ENCODE assay signal across 1 cellular context in the genomic region with DNA sequence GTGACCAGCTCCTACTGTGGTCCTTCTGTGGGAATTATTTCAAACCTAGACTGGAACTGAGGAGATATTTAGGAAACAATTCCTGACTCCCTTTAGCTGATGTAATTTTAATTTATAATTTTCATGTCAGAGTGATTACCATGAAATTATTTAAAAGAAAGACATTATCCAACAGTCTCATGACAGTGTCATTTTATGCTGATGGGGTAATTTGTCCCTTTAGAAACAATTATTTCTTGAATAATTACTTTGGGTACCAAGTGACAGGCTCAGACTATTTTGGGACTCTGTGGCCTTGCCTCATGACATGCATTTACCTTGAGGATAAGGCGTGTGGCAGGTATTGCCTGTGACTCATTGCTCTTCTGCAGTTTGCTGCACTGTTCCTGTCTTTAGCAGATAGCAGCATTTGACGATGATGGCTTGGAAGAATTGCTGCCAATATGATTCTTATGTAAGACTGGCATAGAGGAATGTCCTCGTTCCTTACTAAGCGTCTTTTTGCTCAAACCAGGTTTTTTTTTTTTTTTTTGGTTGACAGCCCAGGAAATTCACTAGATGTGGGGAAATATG.
TF ChIP-seq lines count a peak whose summit lies in the region.

No MANE protein-coding gene starts in this region.

TF ChIP-seq in neural cell, 6 proteins besides CTCF, POLR2A, EP300 and RAD21 (continued from another document):
- TF ChIP-seq, protein P1, sequence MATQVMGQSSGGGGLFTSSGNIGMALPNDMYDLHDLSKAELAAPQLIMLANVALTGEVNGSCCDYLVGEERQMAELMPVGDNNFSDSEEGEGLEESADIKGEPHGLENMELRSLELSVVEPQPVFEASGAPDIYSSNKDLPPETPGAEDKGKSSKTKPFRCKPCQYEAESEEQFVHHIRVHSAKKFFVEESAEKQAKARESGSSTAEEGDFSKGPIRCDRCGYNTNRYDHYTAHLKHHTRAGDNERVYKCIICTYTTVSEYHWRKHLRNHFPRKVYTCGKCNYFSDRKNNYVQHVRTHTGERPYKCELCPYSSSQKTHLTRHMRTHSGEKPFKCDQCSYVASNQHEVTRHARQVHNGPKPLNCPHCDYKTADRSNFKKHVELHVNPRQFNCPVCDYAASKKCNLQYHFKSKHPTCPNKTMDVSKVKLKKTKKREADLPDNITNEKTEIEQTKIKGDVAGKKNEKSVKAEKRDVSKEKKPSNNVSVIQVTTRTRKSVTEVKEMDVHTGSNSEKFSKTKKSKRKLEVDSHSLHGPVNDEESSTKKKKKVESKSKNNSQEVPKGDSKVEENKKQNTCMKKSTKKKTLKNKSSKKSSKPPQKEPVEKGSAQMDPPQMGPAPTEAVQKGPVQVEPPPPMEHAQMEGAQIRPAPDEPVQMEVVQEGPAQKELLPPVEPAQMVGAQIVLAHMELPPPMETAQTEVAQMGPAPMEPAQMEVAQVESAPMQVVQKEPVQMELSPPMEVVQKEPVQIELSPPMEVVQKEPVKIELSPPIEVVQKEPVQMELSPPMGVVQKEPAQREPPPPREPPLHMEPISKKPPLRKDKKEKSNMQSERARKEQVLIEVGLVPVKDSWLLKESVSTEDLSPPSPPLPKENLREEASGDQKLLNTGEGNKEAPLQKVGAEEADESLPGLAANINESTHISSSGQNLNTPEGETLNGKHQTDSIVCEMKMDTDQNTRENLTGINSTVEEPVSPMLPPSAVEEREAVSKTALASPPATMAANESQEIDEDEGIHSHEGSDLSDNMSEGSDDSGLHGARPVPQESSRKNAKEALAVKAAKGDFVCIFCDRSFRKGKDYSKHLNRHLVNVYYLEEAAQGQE (IDR thresholded peaks at IDR 0.05; ENCODE audit: borderline replicate concordance), result no peak
- TF ChIP-seq POLR2AphosphoS5 (IDR thresholded peaks at IDR 0.05), result peak; percentile 16
